8 cellular contexts compared by ENCODE assay signal in the genomic region with DNA sequence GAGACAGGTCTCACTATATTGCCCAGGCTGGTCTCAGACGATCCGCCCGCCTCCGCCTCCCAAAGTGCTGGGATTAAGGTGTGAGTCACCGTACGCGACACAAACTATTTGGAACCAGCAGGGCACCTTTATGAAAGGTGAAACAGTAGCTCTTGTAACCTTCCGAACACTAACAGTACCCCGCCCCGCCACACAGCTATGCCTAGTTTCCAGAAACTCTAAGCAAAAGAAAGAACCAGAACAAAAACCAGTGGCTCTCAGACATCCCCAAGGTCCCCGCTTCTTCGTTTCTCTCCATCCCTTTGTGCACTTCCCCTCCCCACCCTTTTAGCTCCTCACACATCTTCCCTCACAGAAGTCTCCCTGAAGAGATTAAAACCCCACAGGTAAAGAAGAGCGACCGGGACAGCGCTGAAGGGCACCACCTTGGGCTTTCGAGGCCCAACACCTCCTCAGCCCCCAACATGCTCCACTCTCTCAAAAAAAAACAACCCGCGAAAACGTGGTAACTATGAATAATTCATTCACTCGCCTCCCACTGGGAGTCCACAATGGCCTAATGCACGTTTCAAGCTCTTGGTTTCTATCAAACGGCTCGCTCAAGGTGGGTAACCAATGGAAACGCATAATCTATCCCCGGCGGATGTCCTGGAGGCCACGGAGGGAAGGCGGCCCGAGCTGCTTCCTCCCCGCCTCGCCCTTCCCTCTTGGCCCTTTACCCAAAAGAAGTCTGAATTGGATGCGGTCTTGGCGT. TPM values are rescaled to one million over a fixed set of nuclear protein-coding genes. Genes with fewer than 3 reads are reported as not detected.
A peak's percentile ranks its signal among the peaks of the same experiment; 100 is the strongest.
DNase-seq lines count a peak whose midpoint lies in the region; ATAC-seq and TF ChIP-seq lines count a peak whose summit lies in the region.

No MANE protein-coding gene starts in this region.

- DNase-seq in AG09309 (ENCODE audit: low read depth) (no peak), SK-MEL-5 (ENCODE audit: low read depth, low spot score) (peak; percentile 34), cardiac fibroblast (ENCODE audit: low read depth in 2 of 2) (peak; percentile 63 to 70), left lung (peak in 1 of 2 donors; percentile 40), epidermal melanocyte (ENCODE audit: insufficient read length, low spot score) (no peak)
- peak; percentile 66 for DNase-seq in stimulated activated CD8-positive, alpha-beta memory T cell treated with anti-CD3 and anti-CD28 coated beads, Interleukin-4, amount 100 ng/mL, for 48 hours

- H3K4me1 ChIP-seq in left lung = peaks cover 17 to 75% of the 10 kb centered on the region in 2 donors

- intact Hi-C loops in left lung (cut with DNase I) = no loop called here

- peak overlapping the region; percentile 93 to 97 for H3K27ac ChIP-seq in left lung

- no peaks in the 10 kb centered on the region for H3K27me3 ChIP-seq in left lung

- peak overlapping the region; percentile 88 for H3K4me3 ChIP-seq in AG09309 (ENCODE audit: control insufficient read depth, low read depth, low read length)
- H3K4me3 ChIP-seq in cardiac fibroblast (replicated peaks in 1 of 2; ENCODE audit: low read depth in 2 of 2, low read length in 2 of 2) = peak overlapping the region; percentile 85 to 94
- peak overlapping the region; percentile 81 to 99 for H3K4me3 ChIP-seq in left lung

- ATAC-seq in GM19025 (IDR thresholded peaks at IDR 0.05; ENCODE audit: low read depth, unreplicated experiment) (peak; percentile 5), HG03196 (IDR thresholded peaks at IDR 0.05; ENCODE audit: unreplicated experiment) (peak; percentile 19), left lung (peak; percentile 28)

- in situ Hi-C loops in SK-MEL-5 (cut with HindIII; ENCODE audit: low pct_unique_long_range_greater_than_20kb, low sequenced_read_pairs) = no loop called here

- no peak for TF ChIP-seq CTCF in AG09309 (IDR thresholded peaks at IDR 0.05; ENCODE audit: control insufficient read depth, insufficient read depth, low read depth, low read length, missing control alignments)
- TF ChIP-seq CTCF in cardiac fibroblast (IDR thresholded peaks at IDR 0.05; ENCODE audit: low read depth, low read length) = no peak
- TF ChIP-seq CTCF in left lung (IDR thresholded peaks at IDR 0.05) = no peak

- H3K9me3 ChIP-seq in left lung = no peaks in the 10 kb centered on the region

- peaks cover 0 to 32% of the 10 kb centered on the region in 2 donors for H3K36me3 ChIP-seq in left lung

RNA-seq across cellular contexts. Expression of a gene that starts 0.9 kb away (rescaled TPM):
- total RNA-seq in SK-MEL-5 (2014; rRNA removed; shearing (Covaris generic)) = 25.2 and 26.9 TPM in 2 replicates
- 19.6 and 22.5 TPM in 2 replicates for polyA plus RNA-seq in SK-MEL-5 (2015; cell fraction: cytosol; rRNA removed)
- polyA plus RNA-seq in SK-MEL-5 (2015; cell fraction: nucleus; rRNA removed) = 40.4 and 51.8 TPM in 2 replicates
- total RNA-seq in left lung = 10 to 100 TPM; 22.7 to 26.3 TPM

RNA-seq across cellular contexts. Expression of a gene that starts 1.2 kb away (rescaled TPM):
- 39.4 and 40.4 TPM in 2 replicates for total RNA-seq in SK-MEL-5 (2014; rRNA removed; shearing (Covaris generic))
- polyA plus RNA-seq in SK-MEL-5 (2015; cell fraction: cytosol; rRNA removed) = 20.3 and 21.1 TPM in 2 replicates
- polyA plus RNA-seq in SK-MEL-5 (2015; cell fraction: nucleus; rRNA removed) = 2.4 TPM in 2 replicates
- total RNA-seq in left lung = 10 to 100 TPM; 35.1 to 35.6 TPM

RNA-seq across cellular contexts. Expression of a gene that starts 32.6 kb away (rescaled TPM):
- total RNA-seq in SK-MEL-5 (2014; rRNA removed; shearing (Covaris generic)) = 19.0 and 19.9 TPM in 2 replicates
- polyA plus RNA-seq in SK-MEL-5 (2015; cell fraction: cytosol; rRNA removed) = 36.4 and 37.4 TPM in 2 replicates
- 26.5 and 28.0 TPM in 2 replicates for polyA plus RNA-seq in SK-MEL-5 (2015; cell fraction: nucleus; rRNA removed)
- total RNA-seq in left lung = 10 to 100 TPM in 1 of 2 donors, 1 to 10 TPM in 1; 8.6 to 12.6 TPM

RNA-seq across cellular contexts. Expression of a gene that starts 38.9 kb away (rescaled TPM):
- total RNA-seq in SK-MEL-5 (2014; rRNA removed; shearing (Covaris generic)) = 14.1 and 21.2 TPM in 2 replicates
- 101 TPM in 2 replicates for polyA plus RNA-seq in SK-MEL-5 (2015; cell fraction: cytosol; rRNA removed)
- 154 and 229 TPM in 2 replicates for polyA plus RNA-seq in SK-MEL-5 (2015; cell fraction: nucleus; rRNA removed)
- total RNA-seq in left lung = 100 to 1,000 TPM; 129 to 272 TPM

Comparison
In these comparisons a context has a peak if more than half of its experiments do, and no peak if none do; other contexts are left out.
1. DNase-seq: peak in SK-MEL-5 (single experiment), cardiac fibroblast (2 of 2) and stimulated activated CD8-positive, alpha-beta memory T cell treated with anti-CD3 and anti-CD28 coated beads, Interleukin-4, amount 100 ng/mL, for 48 hours (single experiment); none in AG09309 (single experiment) and epidermal melanocyte (single experiment).
2. Peak in every context shown above with its lines, with median percentiles within 50 percentile points of each other: H3K4me3 ChIP-seq and ATAC-seq.